ENCODE assay signal across 1 cellular context in genomic region chr2:38653380-38653714, GRCh38.
TF ChIP-seq lines count a peak whose summit lies in the region.

No MANE protein-coding gene starts in this region.

TF ChIP-seq in HepG2, 621 proteins besides CTCF, POLR2A, EP300 and RAD21:
- TF ChIP-seq TRIM22 (IDR thresholded peaks at IDR 0.05) (no peak), ZNF292 (CRISPR knock-in tag; IDR thresholded peaks at IDR 0.05; ENCODE audit: borderline replicate concordance, low read depth) (no peak), E2F1 (CRISPR knock-in tag; IDR thresholded peaks at IDR 0.05) (no peak)
